Comparison of ENCODE assay signal across 7 cellular contexts in genomic region chr2:200048421-200048820, GRCh38.
"Had no signal": no experiment of that assay in that cellular context is flagged by ENCODE, and none has a peak within 500 bp of the region (broad histone marks: within the 10 kb centered on the region; RNA-seq: fewer than 3 reads in every experiment).

No MANE protein-coding gene starts in this region.

- ATAC-seq: HCT116, K562 had no signal

- H3K9me3 ChIP-seq: HAP-1 had no signal

- H3K4me3 ChIP-seq: HAP-1, K562 had no signal

- DNase-seq: GOT3, H7, HFFc6, IMR-90 had no signal

- H3K36me3 ChIP-seq: HAP-1 had no signal

- H3K27ac Mint-ChIP-seq: HFFc6 had no signal

- H3K4me3 Mint-ChIP-seq: HFFc6 had no signal

- H3K4me1 ChIP-seq: HAP-1 had no signal
